ENCODE assay signal across 8 cellular contexts in genomic region chr14:98957211-98958047, GRCh38.
DNase-seq lines count a peak whose midpoint lies in the region; ATAC-seq and TF ChIP-seq lines count a peak whose summit lies in the region.

No MANE protein-coding gene starts in this region.

- H3K9me3 ChIP-seq in HAP-1, result no peaks in the 10 kb centered on the region

- ATAC-seq in left ventricle myocardium superior (peak; percentile 94), GM21723 (IDR thresholded peaks at IDR 0.05; ENCODE audit: unreplicated experiment) (no peak)

- intact Hi-C loops in left ventricle myocardium superior (cut with micrococcal nuclease), result no loop called here

- POLR2A ChIA-PET in GM10248 (lab: Yijun Ruan, JAX), result no interaction called here

- H3K4me3 ChIP-seq in astrocyte of the spinal cord (ENCODE audit: low read depth, low read length) (no peak overlapping the region), HAP-1 (no peak overlapping the region)

- CTCF ChIA-PET in GM10248 (lab: Yijun Ruan, JAX), result no interaction called here

- DNase-seq in HPDE6-E6E7 (ENCODE audit: extremely low spot score) (peak; percentile 67), astrocyte of the spinal cord (ENCODE audit: low read depth, low spot score) (peak; percentile 74), left ventricle myocardium superior (peak; percentile 62), stromal cell of bone marrow (ENCODE audit: low read depth) (peak; percentile 82), HAP-1 (ENCODE audit: low spot score in 2 of 2) (no peak), SW 1271 (lab: John Stamatoyannopoulos, UW) (no peak), GM10248 (ENCODE audit: extremely low spot score) (no peak)

- no peaks in the 10 kb centered on the region for H3K27me3 ChIP-seq in HAP-1 (ENCODE audit: low read depth)

- in situ Hi-C loops in astrocyte of the spinal cord (cut with HindIII; ENCODE audit: low sequenced_read_pairs), result no loop called here
- in situ Hi-C loops in HAP-1 (cut with MboI; ENCODE audit: low sequenced_read_pairs), result no loop called here

- H3K4me1 ChIP-seq in HAP-1, result no peaks in the 10 kb centered on the region

- no peak for TF ChIP-seq CTCF in astrocyte of the spinal cord (IDR thresholded peaks at IDR 0.05; ENCODE audit: low read depth, low read length)
- TF ChIP-seq CTCF in GM10248 (IDR thresholded peaks at IDR 0.05; ENCODE audit: control extremely low read depth, extremely low read depth, low read depth, missing control alignments), result no peak

- no peaks in the 10 kb centered on the region for H3K36me3 ChIP-seq in HAP-1 (replicated peaks)

Comparison
In these comparisons a context has a peak if more than half of its experiments do, and no peak if none do; other contexts are left out.
1. DNase-seq: peak in HPDE6-E6E7 (single experiment), astrocyte of the spinal cord (single experiment), left ventricle myocardium superior (single experiment) and stromal cell of bone marrow (single experiment); none in HAP-1 (0 of 2), SW 1271 (0 of 2) and GM10248 (single experiment).